Comparison of ENCODE assay signal across 8 cellular contexts in genomic region chr10:102502029-102502336, GRCh38. TPM values are rescaled to one million over a fixed set of nuclear protein-coding genes. Genes with fewer than 3 reads are reported as not detected.
A peak's percentile ranks its signal among the peaks of the same experiment; 100 is the strongest.
DNase-seq lines count a peak whose midpoint lies in the region; ATAC-seq and TF ChIP-seq lines count a peak whose summit lies in the region.

No MANE protein-coding gene starts in this region.

- no peak overlapping the region for H2BK15ac ChIP-seq in IMR-90 (ENCODE audit: low read depth, low read length)

- H2AK9ac ChIP-seq in IMR-90 (replicated peaks; ENCODE audit: low read depth, low read length, poor library complexity) = peak overlapping the region; percentile 97

- DNase-seq in DMS 273 treated with DMSO at 0.1 percent for 48 hours (lab: John Stamatoyannopoulos, UW) (peak; percentile 87), IMR-90 (peak; percentile 99), activated T-cell treated with anti-CD3 and anti-CD28 coated beads for 48 hours (ENCODE audit: low read depth) (peak; percentile 97), erythroblast (lab: John Stamatoyannopoulos, UW) (peak; percentile 100), mucosa of descending colon (peak; percentile 99)
- peak; percentile 89 to 96 for DNase-seq in stimulated activated CD8-positive, alpha-beta memory T cell treated with anti-CD3 and anti-CD28 coated beads, Interleukin-4, amount 100 ng/mL, for 1 hour (ENCODE audit: low read depth in 2 of 2, low spot score in 1 of 2)

- no peak overlapping the region for H2BK120ac ChIP-seq in IMR-90 (ENCODE audit: low read depth, low read length)

- H3K23ac ChIP-seq in IMR-90 (ENCODE audit: low read depth, low read length) = no peak overlapping the region

- H3K9ac ChIP-seq in IMR-90 (ENCODE audit: low read depth, low read length) (peak overlapping the region; percentile 91), OCI-LY3 (ENCODE audit: low read length) (peak overlapping the region; percentile 89)

- H3K9me1 ChIP-seq in IMR-90 (ENCODE audit: insufficient read depth, low read length) = peaks cover 10% of the 10 kb centered on the region; the same call in 1 of the 2 replicates

- peak overlapping the region; percentile 60 for H3K4me3 ChIP-seq in IMR-90 (ENCODE audit: insufficient read depth, low read depth, low read length)
- peak overlapping the region; percentile 98 for H3K4me3 ChIP-seq in OCI-LY3 (ENCODE audit: low read length)
- H3K4me3 ChIP-seq in mucosa of descending colon = peak overlapping the region; percentile 53

- no peak overlapping the region for H2BK20ac ChIP-seq in IMR-90 (ENCODE audit: low read depth, low read length)

- no peak overlapping the region for H3K4ac ChIP-seq in IMR-90 (ENCODE audit: low read depth, low read length)

- H3K27me3 ChIP-seq in IMR-90 (ENCODE audit: control insufficient read depth, insufficient read depth, low read length) (no peaks in the 10 kb centered on the region), OCI-LY3 (ENCODE audit: low read depth, low read length) (no peaks in the 10 kb centered on the region)

- BruUV-seq in IMR-90 (replicated peaks; lab: Mats Ljungman, UMichigan) = no TSS peak

- WGBS in IMR-90 (ENCODE audit: extremely low coverage in 2 of 2, insufficient read length in 1 of 2), 2 experiments = 0% methylated on average over 5 of the region's 19 CpGs; no CpG with 5 or more reads in 1 of the 2 experiments

- POLR2A ChIA-PET in IMR-90 (lab: Charles Lee; ENCODE audit: unreplicated experiment) = no interaction called here

- dilution Hi-C loops in IMR-90 (cut with HindIII; ENCODE audit: low sequenced_read_pairs, unreplicated experiment) = loop anchor here (10.0 kb wide), 1 partner anchor 73 kb away; no protein-coding TSS in a partner anchor

- no peak overlapping the region for H4K91ac ChIP-seq in IMR-90 (ENCODE audit: insufficient read depth, low read depth, low read length)

- H4K8ac ChIP-seq in IMR-90 (ENCODE audit: low read depth in 2 of 2, low read length in 2 of 2) = peak overlapping the region; percentile 20 to 91; a peak in 2 of 4 replicates

- in situ Hi-C loops in IMR-90 (cut with MboI; ENCODE audit: low sequenced_read_pairs) = no loop called here

- H3K14ac ChIP-seq in IMR-90 (replicated peaks; ENCODE audit: low read depth, low read length) = no peak overlapping the region

- peaks cover 56% of the 10 kb centered on the region for H3K79me2 ChIP-seq in OCI-LY3 (ENCODE audit: low read length)

- TF ChIP-seq CTCF in IMR-90 (conservative IDR thresholded peaks at IDR 0.05; ENCODE audit: low read depth, low read length) (no peak), OCI-LY3 (IDR thresholded peaks at IDR 0.05; ENCODE audit: low read depth, low read length) (no peak), mucosa of descending colon (IDR thresholded peaks at IDR 0.05) (no peak)

- H3K4me1 ChIP-seq in IMR-90 (ENCODE audit: control insufficient read depth, insufficient read depth, low read length) = peaks cover 3% of the 10 kb centered on the region
- H3K4me1 ChIP-seq in OCI-LY3 (ENCODE audit: low read length) = peaks cover 8% of the 10 kb centered on the region
- H3K4me1 ChIP-seq in mucosa of descending colon (ENCODE audit: low read depth) = peaks cover 22% of the 10 kb centered on the region

- TF ChIP-seq POLR2A in IMR-90 (IDR thresholded peaks at IDR 0.05; ENCODE audit: low read depth, low read length) (no peak), erythroblast (IDR thresholded peaks at IDR 0.05; ENCODE audit: low read length) (no peak)

- CTCF ChIA-PET in IMR-90 (lab: Yijun Ruan, JAX) = interaction anchor here (1.1 to 2.3 kb wide), 3 partner anchors 11 to 82 kb away, joined by 3 to 10 read pairs (median 5); no protein-coding TSS in a partner anchor

- peaks cover 5 to 54% of the 10 kb centered on the region in 2 experiments for H3K79me1 ChIP-seq in IMR-90 (ENCODE audit: low read depth in 1 of 2, low read length in 2 of 2)

- H4K20me1 ChIP-seq in IMR-90 (ENCODE audit: insufficient read depth, low read length) = peaks cover 55% of the 10 kb centered on the region
- H4K20me1 ChIP-seq in OCI-LY3 (ENCODE audit: insufficient read depth, low read length) = peaks cover 11% of the 10 kb centered on the region

- peak overlapping the region; percentile 64; the same call in 1 of the 2 replicates for H3K27ac ChIP-seq in IMR-90 (ENCODE audit: insufficient read depth, low read length)
- peak overlapping the region; percentile 55 for H3K27ac ChIP-seq in OCI-LY3 (ENCODE audit: low read length)

- no peak overlapping the region for H3K56ac ChIP-seq in IMR-90 (ENCODE audit: extremely low read depth, insufficient read depth, low read length)

- H3K9me3 ChIP-seq in IMR-90 (ENCODE audit: control insufficient read depth, insufficient read depth, low read length) (no peaks in the 10 kb centered on the region), OCI-LY3 (ENCODE audit: insufficient read depth, low read length) (no peaks in the 10 kb centered on the region), mucosa of descending colon (no peaks in the 10 kb centered on the region)

- intact Hi-C loops in IMR-90 (cut with micrococcal nuclease) = loop anchor here (1.0 to 5.0 kb wide), 2 partner anchors 174 to 210 kb away; partner anchors contain the start of genes ARL3 and SFXN2
- intact Hi-C loops in mucosa of descending colon (cut with DNase I, micrococcal nuclease) = loop anchor here (5.0 to 10.0 kb wide), 2 partner anchors 80 to 83 kb away; no protein-coding TSS in a partner anchor

- peak overlapping the region; percentile 67 for H2BK5ac ChIP-seq in IMR-90 (ENCODE audit: low read depth, low read length, poor library complexity, severe bottlenecking)

- ATAC-seq in GM21576 (IDR thresholded peaks at IDR 0.05; ENCODE audit: unreplicated experiment) (peak; percentile 70), IMR-90 (ENCODE audit: low read depth) (peak; percentile 79), mucosa of descending colon (peak; percentile 84)

- no peak for TF ChIP-seq RAD21 in IMR-90 (IDR thresholded peaks at IDR 0.05; ENCODE audit: low read length)

- H4K5ac ChIP-seq in IMR-90 (ENCODE audit: low read depth, low read length) = no peak overlapping the region

- no peak overlapping the region for H2AK5ac ChIP-seq in IMR-90 (ENCODE audit: low read depth, low read length)

- no peak overlapping the region for H3K18ac ChIP-seq in IMR-90 (ENCODE audit: low read depth, low read length)

- H3K36me3 ChIP-seq in IMR-90 (ENCODE audit: control insufficient read depth, insufficient read depth, low read length) (peaks cover under 1% of the 10 kb centered on the region; the same call in 1 of the 2 replicates), OCI-LY3 (replicated peaks; ENCODE audit: low read depth, low read length) (peaks cover 2% of the 10 kb centered on the region), mucosa of descending colon (ENCODE audit: low read depth) (peaks cover 4% of the 10 kb centered on the region)

- H2AFZ ChIP-seq in IMR-90 (replicated peaks; ENCODE audit: low read length, poor library complexity) (peak overlapping the region; percentile 96), OCI-LY3 (ENCODE audit: low read depth, low read length) (no peak overlapping the region)

- H3K4me2 ChIP-seq in IMR-90 (ENCODE audit: low read depth, low read length) = no peak overlapping the region; the same call in 1 of the 2 replicates
- peak overlapping the region; percentile 91 for H3K4me2 ChIP-seq in OCI-LY3 (ENCODE audit: low read length)

TF ChIP-seq in IMR-90, 13 proteins besides CTCF, POLR2A, EP300 and RAD21:
- peak; percentile 81; the same call in 1 of the 2 replicates for TF ChIP-seq MAZ (IDR thresholded peaks at IDR 0.05; ENCODE audit: borderline replicate concordance, low read depth, low read length)
- TF ChIP-seq, protein P1, sequence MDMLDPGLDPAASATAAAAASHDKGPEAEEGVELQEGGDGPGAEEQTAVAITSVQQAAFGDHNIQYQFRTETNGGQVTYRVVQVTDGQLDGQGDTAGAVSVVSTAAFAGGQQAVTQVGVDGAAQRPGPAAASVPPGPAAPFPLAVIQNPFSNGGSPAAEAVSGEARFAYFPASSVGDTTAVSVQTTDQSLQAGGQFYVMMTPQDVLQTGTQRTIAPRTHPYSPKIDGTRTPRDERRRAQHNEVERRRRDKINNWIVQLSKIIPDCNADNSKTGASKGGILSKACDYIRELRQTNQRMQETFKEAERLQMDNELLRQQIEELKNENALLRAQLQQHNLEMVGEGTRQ (IDR thresholded peaks at IDR 0.05; ENCODE audit: low read depth, low read length) = no peak
- peak; percentile 72; the same call in 1 of the 2 replicates for TF ChIP-seq FOS (IDR thresholded peaks at IDR 0.05; ENCODE audit: low read depth, low read length)
- TF ChIP-seq ELK1 (IDR thresholded peaks at IDR 0.05; ENCODE audit: borderline replicate concordance, low read depth, low read length) = no peak
- no peak for TF ChIP-seq CEBPB (IDR thresholded peaks at IDR 0.05; ENCODE audit: low read depth, low read length)
- TF ChIP-seq RFX5 (IDR thresholded peaks at IDR 0.05; ENCODE audit: low read depth, low read length) = no peak
TF ChIP-seq in IMR-90: peak in this region for 2.

RNA-seq across cellular contexts. Expression of gene ACTR1A, which starts 0.5 kb away (rescaled TPM):
- total RNA-seq in IMR-90 (2012; rRNA removed) (126 and 157 TPM in 2 replicates), mucosa of descending colon (100 to 1,000 TPM in 1 of 3 donors, 10 to 100 TPM in 2; 70.6 to 121 (median 77.7) TPM)
- polyA plus RNA-seq in IMR-90 (2012; rRNA removed) = 142 and 155 TPM in 2 replicates
- polyA plus RNA-seq in IMR-90 (2012; cell fraction: cytosol; rRNA removed) = 97.3 and 131 TPM in 2 replicates
- polyA plus RNA-seq in IMR-90 (2012; cell fraction: nucleus; rRNA removed; ENCODE audit: low replicate concordance) = 83.9 and 84.0 TPM in 2 replicates

RNA-seq across cellular contexts. Expression of gene SUFU, which starts 1.8 kb away (rescaled TPM):
- total RNA-seq in IMR-90 (2012; rRNA removed) (2.2 TPM in 2 replicates), mucosa of descending colon (10 to 100 TPM in 1 of 3 donors, 1 to 10 TPM in 2; 9.0 to 13.9 (median 9.5) TPM)
- polyA plus RNA-seq in IMR-90 (2012; rRNA removed) = 10.0 and 11.0 TPM in 2 replicates
- 6.7 and 10.8 TPM in 2 replicates for polyA plus RNA-seq in IMR-90 (2012; cell fraction: cytosol; rRNA removed)
- polyA plus RNA-seq in IMR-90 (2012; cell fraction: nucleus; rRNA removed; ENCODE audit: low replicate concordance) = 15.7 and 18.1 TPM in 2 replicates

RNA-seq across cellular contexts. Expression of gene C10orf95, which starts 50.6 kb away (rescaled TPM):
- total RNA-seq in IMR-90 (2012; rRNA removed) (not detected in 2 replicates), mucosa of descending colon (1 to 10 TPM in 2 of 3 donors, under 1 TPM in 1; 0.41 to 2.3 (median 2.0) TPM)
- not detected in 2 replicates for polyA plus RNA-seq in IMR-90 (2012; rRNA removed)
- 0.04 TPM in 1 of 2 replicates, not detected in the other for polyA plus RNA-seq in IMR-90 (2012; cell fraction: cytosol; rRNA removed)
- polyA plus RNA-seq in IMR-90 (2012; cell fraction: nucleus; rRNA removed; ENCODE audit: low replicate concordance) = not detected in 2 replicates

Comparison
In these comparisons a context has a peak if more than half of its experiments do, and no peak if none do; other contexts are left out.
1. Peak in every context shown above with its lines: DNase-seq, ATAC-seq, H3K4me3 ChIP-seq and H3K27ac ChIP-seq.